8 cellular contexts compared by ENCODE assay signal in genomic region chr19:41746593-41747227, GRCh38. TPM values are rescaled to one million over a fixed set of nuclear protein-coding genes. Genes with fewer than 3 reads are reported as not detected.
DNase-seq lines count a peak whose midpoint lies in the region; ATAC-seq and TF ChIP-seq lines count a peak whose summit lies in the region.
"Had no signal": no experiment of that assay in that cellular context is flagged by ENCODE, and none has a peak within 500 bp of the region (broad histone marks: within the 10 kb centered on the region; RNA-seq: fewer than 3 reads in every experiment).

No MANE protein-coding gene starts in this region.

- TF ChIP-seq CTCF in GM10266 (IDR thresholded peaks at IDR 0.05; ENCODE audit: control insufficient read depth, insufficient read depth, low read depth, missing control alignments) (peak; percentile 56), body of pancreas (IDR thresholded peaks at IDR 0.05) (peak in 6 of 7 experiments; percentile 46 to 80 (median 74))

- no peaks in the 10 kb centered on the region for H3K36me3 Mint-ChIP-seq in T-helper 2 cell treated with Interferon-gamma antibody and Interleukin-4, amounts not matched to agents 5 μg/mL and 100 μg/mL, for 36 hours (ENCODE audit: low read depth)
- no peaks in the 10 kb centered on the region for H3K36me3 Mint-ChIP-seq in stimulated activated effector memory CD8-positive, alpha-beta T cell treated with anti-CD3 and anti-CD28 coated beads, Interleukin-12 subunit alpha, Interleukin-12 subunit beta, amount 100 ng/mL, for 72 hours

- H3K9me3 Mint-ChIP-seq in T-helper 2 cell treated with Interferon-gamma antibody and Interleukin-4, amounts not matched to agents 5 μg/mL and 100 μg/mL, for 36 hours: no peaks in the 10 kb centered on the region
- no peaks in the 10 kb centered on the region for H3K9me3 Mint-ChIP-seq in stimulated activated effector memory CD8-positive, alpha-beta T cell treated with anti-CD3 and anti-CD28 coated beads, Interleukin-12 subunit alpha, Interleukin-12 subunit beta, amount 100 ng/mL, for 72 hours
- H3K9me3 Mint-ChIP-seq: dendritic cell treated with granulocyte-macrophage colony-stimulating factor and Interleukin-4, amounts not matched to agents 40 ng/mL and 50 ng/mL, for 4 days had no signal

- no peak for TF ChIP-seq POLR2A in body of pancreas (IDR thresholded peaks at IDR 0.05)

- no peaks in the 10 kb centered on the region for H3K9me3 ChIP-seq in body of pancreas

- no peak overlapping the region for H3K27ac Mint-ChIP-seq in T-helper 2 cell treated with Interferon-gamma antibody and Interleukin-4, amounts not matched to agents 5 μg/mL and 100 μg/mL, for 36 hours
- no peak overlapping the region for H3K27ac Mint-ChIP-seq in stimulated activated effector memory CD8-positive, alpha-beta T cell treated with anti-CD3 and anti-CD28 coated beads, Interleukin-12 subunit alpha, Interleukin-12 subunit beta, amount 100 ng/mL, for 72 hours
- H3K27ac Mint-ChIP-seq: dendritic cell treated with granulocyte-macrophage colony-stimulating factor and Interleukin-4, amounts not matched to agents 40 ng/mL and 50 ng/mL, for 4 days had no signal

- DNase-seq in GM10266 (ENCODE audit: extremely low spot score): peak; percentile 41
- DNase-seq in NCI-H146 treated with DMSO at 0.1 percent for 48 hours (lab: John Stamatoyannopoulos, UW; ENCODE audit: unreplicated experiment): peak; percentile 34
- peak; percentile 31 for DNase-seq in T-helper 2 cell treated with Interferon-gamma antibody and Interleukin-4, amounts not matched to agents 5 μg/mL and 100 μg/mL, for 36 hours (ENCODE audit: low spot score)
- DNase-seq in body of pancreas: peak; percentile 70 to 78 (median 75)
- DNase-seq in left lobe of liver (ENCODE audit: low spot score): no peak
- DNase-seq in stimulated activated effector memory CD8-positive, alpha-beta T cell treated with anti-CD3 and anti-CD28 coated beads, Interleukin-12 subunit alpha, Interleukin-12 subunit beta, amount 100 ng/mL, for 72 hours (ENCODE audit: low spot score in 2 of 2): peak; percentile 9 to 64

- ATAC-seq in body of pancreas (peak; percentile 54), left lobe of liver (peak; percentile 91), GM21723 (IDR thresholded peaks at IDR 0.05; ENCODE audit: unreplicated experiment) (no peak)
- peak; percentile 77 for ATAC-seq in stimulated activated effector memory CD8-positive, alpha-beta T cell treated with anti-CD3 and anti-CD28 coated beads, Interleukin-12 subunit alpha, Interleukin-12 subunit beta, amount 100 ng/mL, for 72 hours

- WGBS in body of pancreas, 2 donors: 14 to 18% methylated on average over 11 of the region's 11 CpGs

- H3K4me1 ChIP-seq in body of pancreas: peaks cover 24% of the 10 kb centered on the region

- no peak overlapping the region for H3K4me3 ChIP-seq in body of pancreas

- H3K27ac ChIP-seq in body of pancreas: no peak overlapping the region

- no peaks in the 10 kb centered on the region for H3K27me3 ChIP-seq in body of pancreas

- intact Hi-C loops in body of pancreas (cut with DNase I): loop anchor here (10.0 kb wide), 1 partner anchor 112 kb away; no protein-coding TSS in a partner anchor

- peaks cover 55% of the 10 kb centered on the region for H3K27me3 Mint-ChIP-seq in T-helper 2 cell treated with Interferon-gamma antibody and Interleukin-4, amounts not matched to agents 5 μg/mL and 100 μg/mL, for 36 hours (ENCODE audit: low read depth)

- H3K4me3 Mint-ChIP-seq in T-helper 2 cell treated with Interferon-gamma antibody and Interleukin-4, amounts not matched to agents 5 μg/mL and 100 μg/mL, for 36 hours: no peak overlapping the region
- H3K4me3 Mint-ChIP-seq in stimulated activated effector memory CD8-positive, alpha-beta T cell treated with anti-CD3 and anti-CD28 coated beads, Interleukin-12 subunit alpha, Interleukin-12 subunit beta, amount 100 ng/mL, for 72 hours: no peak overlapping the region
- H3K4me3 Mint-ChIP-seq: dendritic cell treated with granulocyte-macrophage colony-stimulating factor and Interleukin-4, amounts not matched to agents 40 ng/mL and 50 ng/mL, for 4 days had no signal

- no peaks in the 10 kb centered on the region for H3K36me3 ChIP-seq in body of pancreas (replicated peaks in 1 of 2; ENCODE audit: insufficient read depth in 1 of 2, low read depth in 2 of 2)

- no peaks in the 10 kb centered on the region for H3K4me1 Mint-ChIP-seq in T-helper 2 cell treated with Interferon-gamma antibody and Interleukin-4, amounts not matched to agents 5 μg/mL and 100 μg/mL, for 36 hours (ENCODE audit: low read depth)
- no peaks in the 10 kb centered on the region for H3K4me1 Mint-ChIP-seq in stimulated activated effector memory CD8-positive, alpha-beta T cell treated with anti-CD3 and anti-CD28 coated beads, Interleukin-12 subunit alpha, Interleukin-12 subunit beta, amount 100 ng/mL, for 72 hours

RNA-seq across cellular contexts. Expression of gene CEACAM6, which starts 8.6 kb away (rescaled TPM):
- total RNA-seq in body of pancreas: 10 to 100 TPM in 1 of 2 donors, 1 to 10 TPM in 1; 3.0 to 27.0 TPM
- 0.58 TPM for total RNA-seq in left lobe of liver

RNA-seq across cellular contexts. Expression of gene CEACAM5, which starts 38.3 kb away (rescaled TPM):
- total RNA-seq in body of pancreas (1 to 10 TPM in 1 of 2 donors, not detected in 1; 4.9 TPM), left lobe of liver (0.81 TPM)

RNA-seq across cellular contexts. Expression of gene CEACAM3, which starts 49.7 kb away (rescaled TPM):
- total RNA-seq in body of pancreas (not detected), left lobe of liver (0.35 TPM)

RNA-seq across cellular contexts. Expression of gene CEACAM7, which starts 58.6 kb away (rescaled TPM):
- total RNA-seq in body of pancreas: under 1 TPM; 0.52 to 0.99 TPM
- not detected for total RNA-seq in left lobe of liver
